Comparison of ENCODE assay signal across 13 cellular contexts in genomic region chr21:32456497-32456918, GRCh38. TPM values are rescaled to one million over a fixed set of nuclear protein-coding genes. Genes with fewer than 3 reads are reported as not detected.
A peak's percentile ranks its signal among the peaks of the same experiment; 100 is the strongest.
DNase-seq lines count a peak whose midpoint lies in the region; ATAC-seq and TF ChIP-seq lines count a peak whose summit lies in the region.
"Had no signal": no experiment of that assay in that cellular context is flagged by ENCODE, and none has a peak within 500 bp of the region (broad histone marks: within the 10 kb centered on the region; RNA-seq: fewer than 3 reads in every experiment).

No MANE protein-coding gene starts in this region.

- H3K4me1 ChIP-seq in thoracic aorta (ENCODE audit: control insufficient read depth in 1 of 2, low read depth in 2 of 2): peaks cover 26 to 40% of the 10 kb centered on the region in 2 donors

- DNase-seq in HT1080 (ENCODE audit: low read depth) (peak; percentile 59), choroid plexus epithelial cell (ENCODE audit: low read depth) (peak; percentile 84), thoracic aorta (ENCODE audit: low spot score) (no peak), SKM-1 treated with dmso at 0.1 percent for 144 hours (lab: John Stamatoyannopoulos, UW; ENCODE audit: unreplicated experiment) (no peak), NCI-H748 (lab: John Stamatoyannopoulos, UW; ENCODE audit: unreplicated experiment) (no peak), HuH-7.5 (ENCODE audit: low spot score) (no peak)
- DNase-seq: kidney, MV-4-11, NCI-H526 treated with DMSO at 0.1 percent for 48 hours, T1000 had no signal

- no peak for TF ChIP-seq CTCF in choroid plexus epithelial cell (conservative IDR thresholded peaks at IDR 0.05; ENCODE audit: low read depth, low read length)
- no peak for TF ChIP-seq CTCF in thoracic aorta (IDR thresholded peaks at IDR 0.05)

- H3K36me3 ChIP-seq in thoracic aorta: peaks cover 27% of the 10 kb centered on the region

- H3K27ac ChIP-seq in layer of hippocampus (ENCODE audit: low read depth, low read length) (peak overlapping the region; percentile 33), thoracic aorta (peak overlapping the region; percentile 61 to 84)

- H3K27me3 ChIP-seq in layer of hippocampus (ENCODE audit: control insufficient read depth, insufficient read depth, low read length) (no peaks in the 10 kb centered on the region), thoracic aorta (replicated peaks; ENCODE audit: insufficient read depth) (no peaks in the 10 kb centered on the region)

- peak; percentile 61 for ATAC-seq in thoracic aorta (ENCODE audit: insufficient number of reproducible peaks, low FRiP score, low read depth)
- no peak for ATAC-seq in HG03045 (IDR thresholded peaks at IDR 0.05; ENCODE audit: unreplicated experiment)

- H3K4me3 ChIP-seq in choroid plexus epithelial cell (ENCODE audit: low read depth, low read length) (no peak overlapping the region), thoracic aorta (peak overlapping the region; percentile 24)

- H3K9me3 ChIP-seq in thoracic aorta: no peaks in the 10 kb centered on the region

RNA-seq across cellular contexts. Expression of gene EVA1C, which starts 44.0 kb away (rescaled TPM):
- total RNA-seq in HT1080 (2014; rRNA removed; shearing (Covaris generic)): not detected in 2 replicates
- 0.34 and 0.87 TPM in 2 replicates for polyA plus RNA-seq in HT1080 (2015; cell fraction: cytosol; rRNA removed)
- 1.2 and 2.5 TPM in 2 replicates for polyA plus RNA-seq in HT1080 (2015; cell fraction: nucleus; rRNA removed)
- total RNA-seq in thoracic aorta: 100 to 1,000 TPM in 1 of 2 donors, 10 to 100 TPM in 1; 81.2 to 115 TPM
- total RNA-seq: progenitor cell of endocrine pancreas had no signal

Comparison
In these comparisons a context has a peak if more than half of its experiments do, and no peak if none do; other contexts are left out.
1. DNase-seq: peak in HT1080 (single experiment) and choroid plexus epithelial cell (single experiment); none in thoracic aorta (single experiment), SKM-1 treated with dmso at 0.1 percent for 144 hours (single experiment), NCI-H748 (single experiment) and HuH-7.5 (single experiment).
2. RNA of gene EVA1C, which starts 44.0 kb away (total RNA-seq): 81.2 to 115 TPM in thoracic aorta; not detected in HT1080; every median in the first group is over 10 times any median in the second.